ENCODE assay signal across 9 cellular contexts in the genomic region with DNA sequence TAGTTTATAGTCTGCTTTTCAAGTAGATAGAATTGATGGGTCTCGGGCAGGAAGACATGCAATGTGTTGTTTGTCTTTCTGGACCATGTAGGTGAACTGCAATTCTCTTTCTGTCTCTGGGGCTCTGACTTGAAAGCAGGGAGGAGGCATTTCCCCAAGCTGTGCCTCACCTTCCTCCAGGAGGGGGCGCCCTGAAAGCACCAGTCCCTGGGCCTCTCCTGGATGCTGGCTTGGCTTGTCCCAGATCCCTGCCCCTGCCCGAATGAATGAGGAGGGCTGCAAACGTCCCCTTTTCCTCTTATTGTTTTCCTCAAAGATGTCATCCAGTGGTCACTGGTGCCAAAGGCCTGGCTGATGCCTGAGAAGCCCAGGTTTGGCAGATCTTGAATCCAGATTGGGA.
DNase-seq lines count a peak whose midpoint lies in the region; ATAC-seq and TF ChIP-seq lines count a peak whose summit lies in the region.
"Had no signal": no experiment of that assay in that cellular context is flagged by ENCODE, and none has a peak within 500 bp of the region (broad histone marks: within the 10 kb centered on the region; RNA-seq: fewer than 3 reads in every experiment).

No MANE protein-coding gene starts in this region.

- H3K27ac ChIP-seq in OCI-LY7 (ENCODE audit: low read depth, low read length, poor library complexity, severe bottlenecking) (no peak overlapping the region), prostate gland (no peak overlapping the region)
- H3K27ac ChIP-seq: ovary had no signal

- no peak for ATAC-seq in GM18502 (IDR thresholded peaks at IDR 0.05; ENCODE audit: poor library complexity, unreplicated experiment)

- peak; percentile 31 for DNase-seq in AG08395 (ENCODE audit: low spot score)
- peak; percentile 1 for DNase-seq in OCI-LY7 (ENCODE audit: low spot score)
- DNase-seq in glomerular visceral epithelial cell (ENCODE audit: extremely low spot score) = peak; percentile 25
- no peak for DNase-seq in kidney glomerular epithelial cell (lab: John Stamatoyannopoulos, UW)
- no peak for DNase-seq in prostate gland (ENCODE audit: low spot score)
- no peak for DNase-seq in superior temporal gyrus (ENCODE audit: extremely low spot score)
- DNase-seq: ovary had no signal

- no peaks in the 10 kb centered on the region for H3K79me2 ChIP-seq in OCI-LY7 (ENCODE audit: insufficient read depth, low read depth, low read length)

- POLR2A ChIA-PET in OCI-LY7 (lab: Charles Lee) = no interaction called here

- TF ChIP-seq POLR2A in prostate gland (IDR thresholded peaks at IDR 0.05) = no peak

- CTCF ChIA-PET in OCI-LY7 (lab: Charles Lee; ENCODE audit: unreplicated experiment) = no interaction called here

- H3K9me3 ChIP-seq in OCI-LY7 (ENCODE audit: low read length) = no peaks in the 10 kb centered on the region
- H3K9me3 ChIP-seq in prostate gland = no peaks in the 10 kb centered on the region
- H3K9me3 ChIP-seq: ovary had no signal

- peak; percentile 55 for TF ChIP-seq CTCF in GM12873 (IDR thresholded peaks at IDR 0.05; ENCODE audit: insufficient read depth, low read depth, low read length, missing control alignments)
- peak; percentile 50 for TF ChIP-seq CTCF in OCI-LY7 (conservative IDR thresholded peaks at IDR 0.05; ENCODE audit: low read length)
- TF ChIP-seq CTCF in prostate gland (IDR thresholded peaks at IDR 0.05) = no peak

- intact Hi-C loops in OCI-LY7 (cut with micrococcal nuclease; ENCODE audit: unreplicated experiment) = no loop called here
- intact Hi-C loops in prostate gland (cut with DNase I) = no loop called here

- H3K36me3 ChIP-seq in OCI-LY7 (ENCODE audit: insufficient read depth, low read length) = no peaks in the 10 kb centered on the region
- H3K36me3 ChIP-seq in prostate gland = no peaks in the 10 kb centered on the region
- H3K36me3 ChIP-seq: ovary had no signal

- H3K4me1 ChIP-seq in OCI-LY7 (ENCODE audit: insufficient read depth, low read length, poor library complexity, severe bottlenecking) = no peaks in the 10 kb centered on the region
- H3K4me1 ChIP-seq in prostate gland (replicated peaks) = peaks cover 7% of the 10 kb centered on the region

- no peak overlapping the region for H3K4me3 ChIP-seq in OCI-LY7 (ENCODE audit: low read depth, low read length, poor library complexity, severe bottlenecking)
- H3K4me3 ChIP-seq in prostate gland = no peak overlapping the region
- H3K4me3 ChIP-seq: ovary had no signal

- no TSS peak for BruUV-seq in OCI-LY7 (replicated peaks; lab: Mats Ljungman, UMichigan)

- H3K27me3 ChIP-seq in prostate gland (replicated peaks; ENCODE audit: insufficient read depth) = no peaks in the 10 kb centered on the region
- H3K27me3 ChIP-seq: ovary had no signal

- 23% methylated on average over 4 of the region's 4 CpGs for WGBS in prostate gland

- H2AFZ ChIP-seq in OCI-LY7 (ENCODE audit: low read length) = no peak overlapping the region

- no peaks in the 10 kb centered on the region for H4K20me1 ChIP-seq in OCI-LY7 (ENCODE audit: insufficient read depth, low read length)

- no peak overlapping the region for H3K4me2 ChIP-seq in OCI-LY7 (ENCODE audit: low read length)

- H3K9me2 ChIP-seq in OCI-LY7 (ENCODE audit: insufficient read depth, low read length) = no peaks in the 10 kb centered on the region

Comparison
In these comparisons a context has a peak if more than half of its experiments do, and no peak if none do; other contexts are left out.
1. DNase-seq: peak in AG08395 (single experiment), OCI-LY7 (single experiment) and glomerular visceral epithelial cell (single experiment); none in kidney glomerular epithelial cell (single experiment), prostate gland (single experiment) and superior temporal gyrus (single experiment).
2. CTCF ChIP-seq: peak in GM12873 (single experiment) and OCI-LY7 (single experiment); none in prostate gland (0 of 4).